14 cellular contexts compared by ENCODE assay signal in genomic region chr19:48253999-48254398, GRCh38. TPM values are rescaled to one million over a fixed set of nuclear protein-coding genes. Genes with fewer than 3 reads are reported as not detected.
DNase-seq lines count a peak whose midpoint lies in the region; ATAC-seq lines count a peak whose summit lies in the region.
"Had no signal": no experiment of that assay in that cellular context is flagged by ENCODE, and none has a peak within 500 bp of the region (broad histone marks: within the 10 kb centered on the region; RNA-seq: fewer than 3 reads in every experiment).

No MANE protein-coding gene starts in this region.

- DNase-seq in activated T-cell treated with anti-CD3 and anti-CD28 coated beads, Interleukin-2, amount 50 U/mL, for 4 hours = no peak
- no peak for DNase-seq in activated T-cell treated with anti-CD3 and anti-CD28 coated beads, Interleukin-2, amount 50 U/mL, for 1 hour
- DNase-seq in SK-N-MC (ENCODE audit: low read depth, low spot score) (no peak), iPS-NIHi11 (ENCODE audit: low spot score) (no peak), inferior parietal cortex (ENCODE audit: extremely low spot score) (no peak), NCI-H2029 (lab: John Stamatoyannopoulos, UW) (no peak)
- no peak for DNase-seq in effector memory CD4-positive, alpha-beta T cell
- DNase-seq: activated gamma-delta T cell; H7; NCI-H82; SHP77 treated with DMSO at 0.1 percent for 48 hours; stimulated activated CD4-positive, alpha-beta T cell treated with anti-CD3 and anti-CD28 coated beads, Interleukin-1b, Interleukin-23, amount 100 ng/mL, for 48 hours had no signal

- no peaks in the 10 kb centered on the region for H3K27me3 ChIP-seq in effector memory CD4-positive, alpha-beta T cell (replicated peaks; ENCODE audit: control insufficient read depth, insufficient read depth, low read length, poor library complexity, severe bottlenecking)
- no peaks in the 10 kb centered on the region for H3K27me3 ChIP-seq in skeletal muscle satellite cell (ENCODE audit: control insufficient read depth, insufficient read depth, low read length)

- no peak for ATAC-seq in activated T-cell treated with anti-CD3 and anti-CD28 coated beads, Interleukin-2, amount 50 U/mL, for 4 hours

- peak overlapping the region; percentile 97 for H3K4me3 Mint-ChIP-seq in activated T-cell treated with anti-CD3 and anti-CD28 coated beads, Interleukin-2, amount 50 U/mL, for 4 hours

- H3K4me3 ChIP-seq in SK-N-MC (peak overlapping the region; percentile 95), skeletal muscle satellite cell (ENCODE audit: low read length) (no peak overlapping the region)
- no peak overlapping the region for H3K4me3 ChIP-seq in effector memory CD4-positive, alpha-beta T cell (ENCODE audit: insufficient read depth, low read depth, low read length, poor library complexity, severe bottlenecking)

- peaks cover 11% of the 10 kb centered on the region for H3K36me3 Mint-ChIP-seq in activated T-cell treated with anti-CD3 and anti-CD28 coated beads, Interleukin-2, amount 50 U/mL, for 4 hours (ENCODE audit: insufficient read depth)

- H3K27me3 Mint-ChIP-seq in activated T-cell treated with anti-CD3 and anti-CD28 coated beads, Interleukin-2, amount 50 U/mL, for 4 hours (ENCODE audit: low read depth) = no peaks in the 10 kb centered on the region

- no peaks in the 10 kb centered on the region for H3K9me3 Mint-ChIP-seq in activated T-cell treated with anti-CD3 and anti-CD28 coated beads, Interleukin-2, amount 50 U/mL, for 4 hours

- H3K9me3 ChIP-seq in SK-N-MC (ENCODE audit: low read depth, low read length) (no peaks in the 10 kb centered on the region), skeletal muscle satellite cell (replicated peaks; ENCODE audit: low read length) (no peaks in the 10 kb centered on the region)
- H3K9me3 ChIP-seq in effector memory CD4-positive, alpha-beta T cell (ENCODE audit: control insufficient read depth, low read length) = no peaks in the 10 kb centered on the region
- H3K9me3 ChIP-seq: prostate gland had no signal

- H3K4me1 Mint-ChIP-seq in activated T-cell treated with anti-CD3 and anti-CD28 coated beads, Interleukin-2, amount 50 U/mL, for 4 hours (ENCODE audit: low read depth) = peaks cover 77% of the 10 kb centered on the region

- H3K4me1 ChIP-seq in effector memory CD4-positive, alpha-beta T cell (ENCODE audit: control insufficient read depth, insufficient read depth, low read length, poor library complexity, severe bottlenecking) = peaks cover 48% of the 10 kb centered on the region
- peaks cover 11% of the 10 kb centered on the region for H3K4me1 ChIP-seq in skeletal muscle satellite cell (ENCODE audit: control insufficient read depth, insufficient read depth, low read length)

- H3K36me3 ChIP-seq in SK-N-MC (ENCODE audit: insufficient read depth, low read length) (peaks cover 5% of the 10 kb centered on the region), skeletal muscle satellite cell (ENCODE audit: insufficient read depth, low read length) (peaks cover 4% of the 10 kb centered on the region)
- no peaks in the 10 kb centered on the region for H3K36me3 ChIP-seq in effector memory CD4-positive, alpha-beta T cell (ENCODE audit: control insufficient read depth, insufficient read depth, low read length)
- H3K36me3 ChIP-seq: prostate gland had no signal

- H3K4me2 ChIP-seq in skeletal muscle satellite cell (ENCODE audit: low read length) = peak overlapping the region; percentile 17

- H3K27ac ChIP-seq in SK-N-MC = no peak overlapping the region
- peak overlapping the region; percentile 93 for H3K27ac ChIP-seq in effector memory CD4-positive, alpha-beta T cell (ENCODE audit: insufficient read depth, low read length, poor library complexity, severe bottlenecking)
- H3K27ac ChIP-seq: prostate gland had no signal

- H3K9ac ChIP-seq in SK-N-MC (ENCODE audit: insufficient read length) (peak overlapping the region; percentile 7), skeletal muscle satellite cell (ENCODE audit: low read depth, low read length) (no peak overlapping the region)

RNA-seq across cellular contexts. Expression of gene CARD8, which starts 1.7 kb away (rescaled TPM):
- total RNA-seq in activated T-cell treated with anti-CD3 and anti-CD28 coated beads, Interleukin-2, amount 50 U/mL, for 4 hours = 10 to 100 TPM; 47.6 to 55.1 (median 51.3) TPM
- 8.9 and 18.6 TPM in 2 replicates for total RNA-seq in skeletal muscle satellite cell (2012; rRNA removed)

RNA-seq across cellular contexts. Expression of gene ZNF114, which starts 15.9 kb away (rescaled TPM):
- total RNA-seq in activated T-cell treated with anti-CD3 and anti-CD28 coated beads, Interleukin-2, amount 50 U/mL, for 4 hours = under 1 TPM in 2 of 3 donors, not detected in 1; 0.10 to 0.18 TPM
- 0.22 and 0.25 TPM in 2 replicates for total RNA-seq in skeletal muscle satellite cell (2012; rRNA removed)
